11 cellular contexts compared by ENCODE assay signal in genomic region chr1:169634145-169634544, GRCh38. TPM values are rescaled to one million over a fixed set of nuclear protein-coding genes. Genes with fewer than 3 reads are reported as not detected.
"Had no signal": no experiment of that assay in that cellular context is flagged by ENCODE, and none has a peak within 500 bp of the region (broad histone marks: within the 10 kb centered on the region; RNA-seq: fewer than 3 reads in every experiment).

No MANE protein-coding gene starts in this region.

- H3K9me3 ChIP-seq: HAP-1 had no signal

- H3K4me2 ChIP-seq: KMS-11 had no signal

- FAIRE-seq: HTR-8/SVneo had no signal

- DNase-seq: GM23248, GOT3, H7, IMR-90, KBM-7 had no signal

- H3K4me3 ChIP-seq: GM23248, HAP-1 had no signal

- H3K9ac ChIP-seq: GM23248, KMS-11 had no signal

- ATAC-seq: HCT116 had no signal

- H3K4me1 ChIP-seq: HAP-1 had no signal

- H3K36me3 ChIP-seq: HAP-1 had no signal

- H3K27ac ChIP-seq: GM23248, KMS-11 had no signal

- H2AFZ ChIP-seq: GM23248 had no signal

RNA-seq across cellular contexts. Expression of gene SELP, which starts 4.2 kb away (rescaled TPM):
- total RNA-seq: GM23248, H7, HT-29, IMR-90 had no signal
- polyA plus RNA-seq: GM23248, IMR-90 had no signal

RNA-seq across cellular contexts. Expression of gene F5, which starts 47.9 kb away (rescaled TPM):
- total RNA-seq: GM23248, H4, H7, IMR-90 had no signal
- polyA plus RNA-seq: GM23248, IMR-90 had no signal
